ENCODE assay signal across 10 cellular contexts in genomic region chr17:3894927-3895343, GRCh38. TPM values are rescaled to one million over a fixed set of nuclear protein-coding genes. Genes with fewer than 3 reads are reported as not detected.
DNase-seq lines count a peak whose midpoint lies in the region; ATAC-seq, FAIRE-seq and TF ChIP-seq lines count a peak whose summit lies in the region.
"Had no signal": no experiment of that assay in that cellular context is flagged by ENCODE, and none has a peak within 500 bp of the region (broad histone marks: within the 10 kb centered on the region; RNA-seq: fewer than 3 reads in every experiment).

No MANE protein-coding gene starts in this region.

- H3K9me3 ChIP-seq in liver (ENCODE audit: control insufficient read depth in 4 of 4, low read length in 3 of 4) (no peaks in the 10 kb centered on the region), HepG2 (ENCODE audit: low read length) (no peaks in the 10 kb centered on the region), colonic mucosa (no peaks in the 10 kb centered on the region), mucosa of descending colon (no peaks in the 10 kb centered on the region), vagina (no peaks in the 10 kb centered on the region), BE2C (no peaks in the 10 kb centered on the region)
- H3K9me3 ChIP-seq: SJSA1 had no signal

- no peaks in the 10 kb centered on the region for H4K20me1 ChIP-seq in HepG2 (ENCODE audit: insufficient read depth, low read length)

- POLR2A ChIA-PET in HepG2 (lab: Yijun Ruan, JAX), result interaction anchor here (3.5 kb wide), 1 partner anchor 9 kb away, joined by 47 read pairs; no protein-coding TSS in a partner anchor

- WGBS in liver, result 66% methylated on average over 2 of the region's 2 CpGs
- 28% methylated on average over 2 of the region's 2 CpGs for WGBS in HepG2 (ENCODE audit: low lambda C conversion rate)

- H3K27me3 ChIP-seq in liver (ENCODE audit: control insufficient read depth in 4 of 4, insufficient read depth in 4 of 4, low read length in 3 of 4) (no peaks in the 10 kb centered on the region), HepG2 (ENCODE audit: control insufficient read depth in 1 of 2, insufficient read depth in 2 of 2, low read length in 2 of 2) (peaks cover 0 to 19% of the 10 kb centered on the region in 2 experiments; a peak in 2 of 5 replicates), colonic mucosa (no peaks in the 10 kb centered on the region), vagina (no peaks in the 10 kb centered on the region), BE2C (no peaks in the 10 kb centered on the region)
- H3K27me3 ChIP-seq: SJSA1 had no signal

- ATAC-seq in HepG2 (no peak), mucosa of descending colon (peak; percentile 47)

- no peak overlapping the region for H2AFZ ChIP-seq in HepG2 (ENCODE audit: low read length)

- H3K27ac ChIP-seq in liver (ENCODE audit: low read depth in 1 of 2, low read length in 2 of 2) (no peak overlapping the region), HepG2 (ENCODE audit: extremely low read length, insufficient read depth, low read length) (no peak overlapping the region), colonic mucosa (peak overlapping the region; percentile 91), vagina (peak overlapping the region; percentile 10)
- H3K27ac ChIP-seq: SJSA1 had no signal

- no peaks in the 10 kb centered on the region for H3K79me2 ChIP-seq in HepG2 (ENCODE audit: insufficient read depth, low read length)

- peaks cover 2 to 19% (median 8%) of the 10 kb centered on the region in 4 donors for H3K4me1 ChIP-seq in liver (ENCODE audit: control insufficient read depth in 4 of 4, insufficient read depth in 4 of 4, low read length in 3 of 4)
- H3K4me1 ChIP-seq in HepG2 (ENCODE audit: insufficient read depth, low read length), result peaks cover 35% of the 10 kb centered on the region
- peaks cover 31% of the 10 kb centered on the region for H3K4me1 ChIP-seq in colonic mucosa
- peaks cover 39% of the 10 kb centered on the region for H3K4me1 ChIP-seq in mucosa of descending colon (ENCODE audit: low read depth)
- peaks cover 61% of the 10 kb centered on the region for H3K4me1 ChIP-seq in vagina
- no peaks in the 10 kb centered on the region for H3K4me1 ChIP-seq in BE2C

- intact Hi-C loops in HepG2 (cut with micrococcal nuclease; ENCODE audit: unreplicated experiment) (no loop called here), colonic mucosa (cut with DNase I) (no loop called here), mucosa of descending colon (cut with DNase I, micrococcal nuclease) (no loop called here), vagina (cut with DNase I) (no loop called here)

- FAIRE-seq in HepG2 (lab: Jason Lieb, UNC), result no peak

- no peak for TF ChIP-seq RAD21 in liver (IDR thresholded peaks at IDR 0.05)
- TF ChIP-seq RAD21 in HepG2 (CRISPR knock-in tag; IDR thresholded peaks at IDR 0.05), result no peak

- no peak for TF ChIP-seq POLR2A in HepG2 (IDR thresholded peaks at IDR 0.05; ENCODE audit: insufficient read depth in 1 of 2, low read depth in 2 of 2, low read length in 2 of 2)
- TF ChIP-seq POLR2A in vagina (IDR thresholded peaks at IDR 0.05), result no peak

- in situ Hi-C loops in HepG2 (cut with HindIII; ENCODE audit: extremely low pct_ligation_motif_present, low pct_unique_long_range_greater_than_20kb), result no loop called here

- no peak overlapping the region for H3K4me2 ChIP-seq in HepG2 (ENCODE audit: low read depth, low read length)

- BruUV-seq in HepG2 (replicated peaks; lab: Mats Ljungman, UMichigan), result no TSS peak

- no peak for TF ChIP-seq EP300 in HepG2 (IDR thresholded peaks at IDR 0.05; ENCODE audit: low read depth in 2 of 2, low read length in 2 of 2)
- TF ChIP-seq EP300 in HepG2 (CRISPR knock-in tag; IDR thresholded peaks at IDR 0.05; ENCODE audit: borderline replicate concordance), result no peak

- H3K4me3 ChIP-seq in liver (ENCODE audit: low read depth in 1 of 3, low read length in 3 of 3) (no peak overlapping the region), HepG2 (replicated peaks in 1 of 3; ENCODE audit: insufficient read depth in 1 of 3, low read depth in 2 of 3, low read length in 3 of 3) (no peak overlapping the region), colonic mucosa (no peak overlapping the region), mucosa of descending colon (no peak overlapping the region), vagina (no peak overlapping the region), BE2C (ENCODE audit: low read depth, low read length) (no peak overlapping the region)
- H3K4me3 ChIP-seq: SJSA1 had no signal

- H3K9ac ChIP-seq in liver (ENCODE audit: low read depth in 1 of 2, low read length in 2 of 2), result no peak overlapping the region
- H3K9ac ChIP-seq in HepG2 (ENCODE audit: insufficient read depth, low read depth, low read length), result no peak overlapping the region
- H3K9ac ChIP-seq in colonic mucosa (ENCODE audit: low read depth in 2 of 2, low read length in 2 of 2), result peak overlapping the region; percentile 29 to 88

- H3K36me3 ChIP-seq in liver (ENCODE audit: control insufficient read depth in 4 of 4, insufficient read depth in 3 of 4, low read depth in 1 of 4, low read length in 3 of 4), result no peaks in the 10 kb centered on the region
- H3K36me3 ChIP-seq in HepG2 (replicated peaks in 1 of 2; ENCODE audit: control insufficient read depth in 1 of 2, insufficient read depth in 2 of 2, low read length in 2 of 2), result no peaks in the 10 kb centered on the region
- no peaks in the 10 kb centered on the region for H3K36me3 ChIP-seq in colonic mucosa
- no peaks in the 10 kb centered on the region for H3K36me3 ChIP-seq in mucosa of descending colon (ENCODE audit: low read depth)
- no peaks in the 10 kb centered on the region for H3K36me3 ChIP-seq in vagina
- H3K36me3 ChIP-seq in BE2C, result no peaks in the 10 kb centered on the region

- DNase-seq in HepG2 (ENCODE audit: low spot score) (no peak), colonic mucosa (peak; percentile 79), mucosa of descending colon (peak in 2 of 3 donors; percentile 68 to 73), vagina (ENCODE audit: extremely low spot score in 2 of 2) (no peak), NCI-H2107 treated with DMSO at 0.1 percent for 48 hours (lab: John Stamatoyannopoulos, UW; ENCODE audit: unreplicated experiment) (no peak), BE2C (no peak), DMS79 (lab: John Stamatoyannopoulos, UW) (no peak)
- DNase-seq: effector memory CD4-positive, alpha-beta T cell had no signal

- TF ChIP-seq CTCF in liver (IDR thresholded peaks at IDR 0.05; ENCODE audit: low read depth, low read length, missing input control) (no peak), HepG2 (CRISPR knock-in tag; IDR thresholded peaks at IDR 0.05) (no peak), colonic mucosa (IDR thresholded peaks at IDR 0.05) (no peak), mucosa of descending colon (IDR thresholded peaks at IDR 0.05) (no peak), vagina (IDR thresholded peaks at IDR 0.05) (no peak), BE2C (IDR thresholded peaks at IDR 0.05; ENCODE audit: low read depth, low read length) (no peak)

- CTCF ChIA-PET in HepG2 (lab: Yijun Ruan, JAX; ENCODE audit: low intra/inter-chr PET ratio, low total read pairs), result no interaction called here

RNA-seq across cellular contexts. Expression of gene CAMKK1, which starts 2.1 kb away (rescaled TPM):
- total RNA-seq in liver (under 1 TPM; 0.51 to 0.67 TPM), HepG2 (2016; rRNA removed; fragmentation: Illumina TruSeq; extraction: Trizol) (0.83 and 1.5 TPM in 2 replicates), colonic mucosa (1 to 10 TPM; 3.6 to 7.2 TPM), mucosa of descending colon (10 to 100 TPM in 1 of 3 donors, 1 to 10 TPM in 2; 4.8 to 11.6 (median 6.2) TPM), vagina (12.0 TPM)
- polyA plus RNA-seq in liver (under 1 TPM; 0.24 to 0.48 TPM), HepG2 (2011; rRNA removed) (1.6 and 2.1 TPM in 2 replicates)
- total RNA-seq in HepG2 (2016; cell fraction: cytosol; rRNA removed; fragmentation: Illumina TruSeq; extraction: Trizol; ENCODE audit: low read depth), result 0.09 and 0.20 TPM in 2 replicates
- total RNA-seq in HepG2 (2016; cell fraction: insoluble cytoplasmic fraction; rRNA removed; fragmentation: Illumina TruSeq; extraction: Trizol), result 0.85 and 1.3 TPM in 2 replicates
- 0.62 and 0.65 TPM in 2 replicates for total RNA-seq in HepG2 (2016; cell fraction: membrane; rRNA removed; fragmentation: Illumina TruSeq; extraction: Trizol)
- 1.3 and 1.8 TPM in 2 replicates for total RNA-seq in HepG2 (2016; cell fraction: nucleus; rRNA removed; fragmentation: Illumina TruSeq; extraction: Trizol)
- 1.1 TPM in 2 replicates for polyA plus RNA-seq in HepG2 (2011; cell fraction: cytosol; rRNA removed)
- polyA plus RNA-seq in HepG2 (2011; cell fraction: nucleus; rRNA removed), result 6.4 and 7.0 TPM in 2 replicates
- polyA plus RNA-seq in HepG2 (2012), result 1.1 and 1.4 TPM in 2 replicates
- 0.11 and 0.17 TPM in 2 replicates for polyA plus RNA-seq in HepG2 (2016; cell fraction: cytosol; fragmentation: Illumina TruSeq; extraction: Trizol; ENCODE audit: low read depth)
- polyA plus RNA-seq in HepG2 (2016; cell fraction: insoluble cytoplasmic fraction; fragmentation: Illumina TruSeq; extraction: Trizol; ENCODE audit: low read depth), result 0.91 and 0.97 TPM in 2 replicates
- 0.35 and 0.49 TPM in 2 replicates for polyA plus RNA-seq in HepG2 (2016; cell fraction: membrane; fragmentation: Illumina TruSeq; extraction: Trizol; ENCODE audit: low read depth)
- polyA plus RNA-seq in HepG2 (2016; cell fraction: nucleus; fragmentation: Illumina TruSeq; extraction: Trizol; ENCODE audit: insufficient read depth, low read depth), result 3.4 and 4.1 TPM in 2 replicates
- polyA minus RNA-seq in HepG2 (2011; rRNA and poly(A)+ RNA removed; ENCODE audit: low replicate concordance), result 2.5 and 40.0 TPM in 2 replicates
- 0.20 and 0.62 TPM in 2 replicates for polyA minus RNA-seq in HepG2 (2011; cell fraction: cytosol; rRNA and poly(A)+ RNA removed)
- polyA minus RNA-seq in HepG2 (2011; cell fraction: nucleus; rRNA and poly(A)+ RNA removed), result 1.5 and 2.2 TPM in 2 replicates
- 11.6 TPM for polyA plus RNA-seq in BE2C (2012; ENCODE audit: insufficient read depth, insufficient read length, low read depth)

RNA-seq across cellular contexts. Expression of gene P2RX1, which starts 21.3 kb away (rescaled TPM):
- 1 to 10 TPM in 1 of 2 donors, under 1 TPM in 1; 0.75 to 5.2 TPM for total RNA-seq in liver
- under 1 TPM; 0.44 to 0.53 TPM for polyA plus RNA-seq in liver
- total RNA-seq in HepG2 (2016; rRNA removed; fragmentation: Illumina TruSeq; extraction: Trizol), result 0.04 TPM in 1 of 2 replicates, not detected in the other
- total RNA-seq in HepG2 (2016; cell fraction: cytosol; rRNA removed; fragmentation: Illumina TruSeq; extraction: Trizol; ENCODE audit: low read depth), result not detected in 2 replicates
- total RNA-seq in HepG2 (2016; cell fraction: insoluble cytoplasmic fraction; rRNA removed; fragmentation: Illumina TruSeq; extraction: Trizol), result 0.04 TPM in 1 of 2 replicates, not detected in the other
- not detected in 2 replicates for total RNA-seq in HepG2 (2016; cell fraction: membrane; rRNA removed; fragmentation: Illumina TruSeq; extraction: Trizol)
- 0.12 TPM in 1 of 2 replicates, not detected in the other for total RNA-seq in HepG2 (2016; cell fraction: nucleus; rRNA removed; fragmentation: Illumina TruSeq; extraction: Trizol)
- polyA plus RNA-seq in HepG2 (2011; rRNA removed), result 0.50 and 0.84 TPM in 2 replicates
- 0.12 and 0.33 TPM in 2 replicates for polyA plus RNA-seq in HepG2 (2011; cell fraction: cytosol; rRNA removed)
- 2.2 and 2.3 TPM in 2 replicates for polyA plus RNA-seq in HepG2 (2011; cell fraction: nucleus; rRNA removed)
- 0.20 and 0.44 TPM in 2 replicates for polyA plus RNA-seq in HepG2 (2012)
- polyA plus RNA-seq in HepG2 (2016; cell fraction: cytosol; fragmentation: Illumina TruSeq; extraction: Trizol; ENCODE audit: low read depth), result not detected in 2 replicates
- not detected in 2 replicates for polyA plus RNA-seq in HepG2 (2016; cell fraction: insoluble cytoplasmic fraction; fragmentation: Illumina TruSeq; extraction: Trizol; ENCODE audit: low read depth)
- polyA plus RNA-seq in HepG2 (2016; cell fraction: membrane; fragmentation: Illumina TruSeq; extraction: Trizol; ENCODE audit: low read depth), result not detected in 2 replicates
- polyA plus RNA-seq in HepG2 (2016; cell fraction: nucleus; fragmentation: Illumina TruSeq; extraction: Trizol; ENCODE audit: insufficient read depth, low read depth), result 0.15 TPM in 1 of 2 replicates, not detected in the other
- polyA minus RNA-seq in HepG2 (2011; rRNA and poly(A)+ RNA removed; ENCODE audit: low replicate concordance), result 0.19 and 0.34 TPM in 2 replicates
- 0.18 TPM in 1 of 2 replicates, not detected in the other for polyA minus RNA-seq in HepG2 (2011; cell fraction: cytosol; rRNA and poly(A)+ RNA removed)
- polyA minus RNA-seq in HepG2 (2011; cell fraction: nucleus; rRNA and poly(A)+ RNA removed), result 0.39 and 0.62 TPM in 2 replicates
- total RNA-seq in colonic mucosa, result 1 to 10 TPM; 2.7 to 4.8 TPM
- total RNA-seq in mucosa of descending colon, result 1 to 10 TPM; 2.5 to 4.9 (median 3.5) TPM
- total RNA-seq in vagina, result 4.2 TPM
- 0.26 TPM for polyA plus RNA-seq in BE2C (2012; ENCODE audit: insufficient read depth, insufficient read length, low read depth)

RNA-seq across cellular contexts. Expression of gene NCBP3, which starts 48.9 kb away (rescaled TPM):
- total RNA-seq in liver (10 to 100 TPM; 11.8 to 17.1 TPM), HepG2 (2016; rRNA removed; fragmentation: Illumina TruSeq; extraction: Trizol) (20.6 and 24.8 TPM in 2 replicates), colonic mucosa (10 to 100 TPM; 31.3 to 41.2 TPM), mucosa of descending colon (10 to 100 TPM; 39.4 to 50.5 (median 44.7) TPM), vagina (20.6 TPM)
- polyA plus RNA-seq in liver (1 to 10 TPM; 4.6 to 4.8 TPM), HepG2 (2011; rRNA removed) (16.6 and 19.5 TPM in 2 replicates)
- 3.9 and 4.8 TPM in 2 replicates for total RNA-seq in HepG2 (2016; cell fraction: cytosol; rRNA removed; fragmentation: Illumina TruSeq; extraction: Trizol; ENCODE audit: low read depth)
- 21.8 and 23.5 TPM in 2 replicates for total RNA-seq in HepG2 (2016; cell fraction: insoluble cytoplasmic fraction; rRNA removed; fragmentation: Illumina TruSeq; extraction: Trizol)
- 7.8 and 9.5 TPM in 2 replicates for total RNA-seq in HepG2 (2016; cell fraction: membrane; rRNA removed; fragmentation: Illumina TruSeq; extraction: Trizol)
- total RNA-seq in HepG2 (2016; cell fraction: nucleus; rRNA removed; fragmentation: Illumina TruSeq; extraction: Trizol), result 30.1 and 35.2 TPM in 2 replicates
- 4.6 and 5.5 TPM in 2 replicates for polyA plus RNA-seq in HepG2 (2011; cell fraction: cytosol; rRNA removed)
- polyA plus RNA-seq in HepG2 (2011; cell fraction: nucleus; rRNA removed), result 27.4 and 36.6 TPM in 2 replicates
- 22.5 and 26.0 TPM in 2 replicates for polyA plus RNA-seq in HepG2 (2012)
- 1.2 and 1.9 TPM in 2 replicates for polyA plus RNA-seq in HepG2 (2016; cell fraction: cytosol; fragmentation: Illumina TruSeq; extraction: Trizol; ENCODE audit: low read depth)
- 22.8 and 23.0 TPM in 2 replicates for polyA plus RNA-seq in HepG2 (2016; cell fraction: insoluble cytoplasmic fraction; fragmentation: Illumina TruSeq; extraction: Trizol; ENCODE audit: low read depth)
- polyA plus RNA-seq in HepG2 (2016; cell fraction: membrane; fragmentation: Illumina TruSeq; extraction: Trizol; ENCODE audit: low read depth), result 4.1 and 4.3 TPM in 2 replicates
- 77.0 and 80.1 TPM in 2 replicates for polyA plus RNA-seq in HepG2 (2016; cell fraction: nucleus; fragmentation: Illumina TruSeq; extraction: Trizol; ENCODE audit: insufficient read depth, low read depth)
- polyA minus RNA-seq in HepG2 (2011; rRNA and poly(A)+ RNA removed; ENCODE audit: low replicate concordance), result 8.7 and 10.7 TPM in 2 replicates
- polyA minus RNA-seq in HepG2 (2011; cell fraction: cytosol; rRNA and poly(A)+ RNA removed), result 3.4 and 5.1 TPM in 2 replicates
- 42.4 and 49.2 TPM in 2 replicates for polyA minus RNA-seq in HepG2 (2011; cell fraction: nucleus; rRNA and poly(A)+ RNA removed)
- polyA plus RNA-seq in BE2C (2012; ENCODE audit: insufficient read depth, insufficient read length, low read depth), result 13.3 TPM

Comparison
In these comparisons a context has a peak if more than half of its experiments do, and no peak if none do; other contexts are left out.
1. H3K27ac ChIP-seq: peak in colonic mucosa (single experiment) and vagina (single experiment); none in liver (0 of 2) and HepG2 (single experiment).
2. H3K9ac ChIP-seq: peak in colonic mucosa (2 of 2); none in liver (0 of 2) and HepG2 (single experiment).
3. DNase-seq: peak in colonic mucosa (single experiment) and mucosa of descending colon (2 of 3); none in HepG2 (single experiment), vagina (0 of 2), NCI-H2107 treated with DMSO at 0.1 percent for 48 hours (single experiment), BE2C (single experiment) and DMS79 (single experiment).